In the genomic region with DNA sequence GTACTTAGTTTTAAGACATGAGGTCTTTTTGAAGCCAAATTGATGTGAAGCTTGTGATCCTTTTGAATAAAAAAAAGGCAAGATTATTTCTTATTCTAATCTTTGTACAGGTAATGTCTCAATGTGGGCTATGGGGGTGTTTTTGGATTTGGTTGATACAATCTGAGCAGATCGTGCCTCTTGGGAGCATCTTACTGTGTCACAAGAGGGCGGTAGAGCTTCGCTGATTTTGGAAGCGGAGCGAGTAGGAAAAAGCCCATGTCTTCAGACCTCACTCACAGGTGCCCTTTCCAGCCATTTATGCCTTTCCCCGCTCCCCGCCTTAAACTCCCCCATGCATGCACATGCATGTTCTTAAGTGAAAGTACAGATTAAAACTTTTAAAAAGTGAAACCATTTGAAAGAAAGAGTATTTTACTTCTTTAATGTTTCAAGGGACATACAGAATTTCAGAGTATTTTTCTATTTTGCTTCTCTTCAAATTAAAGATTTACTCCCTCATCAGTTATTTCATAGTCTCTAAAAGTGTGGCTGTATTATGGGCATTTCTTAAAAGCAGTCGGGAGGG, we compare ENCODE assay signal across 8 cellular contexts. TPM values are rescaled to one million over a fixed set of nuclear protein-coding genes. Genes with fewer than 3 reads are reported as not detected.
DNase-seq lines count a peak whose midpoint lies in the region; ATAC-seq and TF ChIP-seq lines count a peak whose summit lies in the region.

No MANE protein-coding gene starts in this region.

- TF ChIP-seq CTCF in GM10266 (IDR thresholded peaks at IDR 0.05; ENCODE audit: control insufficient read depth, insufficient read depth, low read depth, missing control alignments) (peak; percentile 79), endothelial cell (IDR thresholded peaks at IDR 0.05; ENCODE audit: unreplicated experiment) (peak; percentile 55), mesothelial cell of epicardium (IDR thresholded peaks at IDR 0.05; ENCODE audit: unreplicated experiment) (peak; percentile 59)

- H3K27me3 Mint-ChIP-seq in endothelial cell (ENCODE audit: unreplicated experiment) (peaks cover 4% of the 10 kb centered on the region), mesothelial cell of epicardium (ENCODE audit: low read depth) (peaks cover 17% of the 10 kb centered on the region)
- peaks cover 28 to 43% of the 10 kb centered on the region in 2 donors for H3K27me3 Mint-ChIP-seq in stimulated activated naive B cell treated with anti-CD40 and anti-IgM and Interleukin-4, amounts not matched to agents 10 μg/mL and 1 μg/mL and 100 μg/mL, for 72 hours

- no peaks in the 10 kb centered on the region for H3K9me3 Mint-ChIP-seq in endothelial cell (ENCODE audit: unreplicated experiment)
- H3K9me3 Mint-ChIP-seq in mesothelial cell of epicardium, result no peaks in the 10 kb centered on the region
- H3K9me3 Mint-ChIP-seq in stimulated activated naive B cell treated with anti-CD40 and anti-IgM and Interleukin-4, amounts not matched to agents 10 μg/mL and 1 μg/mL and 100 μg/mL, for 72 hours, result no peaks in the 10 kb centered on the region

- no peak overlapping the region for H3K27ac Mint-ChIP-seq in endothelial cell (ENCODE audit: unreplicated experiment)
- no peak overlapping the region for H3K27ac Mint-ChIP-seq in mesothelial cell of epicardium
- H3K27ac Mint-ChIP-seq in stimulated activated naive B cell treated with anti-CD40 and anti-IgM and Interleukin-4, amounts not matched to agents 10 μg/mL and 1 μg/mL and 100 μg/mL, for 72 hours, result no peak overlapping the region

- peak; percentile 87 for ATAC-seq in HG03354 (IDR thresholded peaks at IDR 0.05; ENCODE audit: poor library complexity, severe bottlenecking, unreplicated experiment)
- ATAC-seq in stimulated activated naive B cell treated with anti-CD40 and anti-IgM and Interleukin-4, amounts not matched to agents 10 μg/mL and 1 μg/mL and 100 μg/mL, for 72 hours (replicated peaks), result peak; percentile 74 to 82
- no peak for ATAC-seq in HG03025 (IDR thresholded peaks at IDR 0.05; ENCODE audit: low FRiP score, unreplicated experiment)

- DNase-seq in GM10266 (ENCODE audit: extremely low spot score) (peak; percentile 68), NCI-H524 (lab: John Stamatoyannopoulos, UW) (peak; percentile 55 to 75), endothelial cell (ENCODE audit: low spot score) (peak; percentile 71), mesothelial cell of epicardium (ENCODE audit: low spot score in 2 of 2, unreplicated experiment in 2 of 2) (peak in 1 of 2 experiments; percentile 72)
- DNase-seq in activated CD4-positive, alpha-beta T cell treated with anti-CD3 and anti-CD28 coated beads, Interleukin-2, amount 50 U/mL, for 4 hours, result peak; percentile 24 to 35
- DNase-seq in stimulated activated naive B cell treated with anti-CD40 and anti-IgM and Interleukin-4, amounts not matched to agents 10 μg/mL and 1 μg/mL and 100 μg/mL, for 72 hours, result peak; percentile 31

- H3K36me3 Mint-ChIP-seq in endothelial cell (ENCODE audit: low read depth, unreplicated experiment) (no peaks in the 10 kb centered on the region), mesothelial cell of epicardium (no peaks in the 10 kb centered on the region)
- H3K36me3 Mint-ChIP-seq in stimulated activated naive B cell treated with anti-CD40 and anti-IgM and Interleukin-4, amounts not matched to agents 10 μg/mL and 1 μg/mL and 100 μg/mL, for 72 hours, result no peaks in the 10 kb centered on the region

- no peak overlapping the region for H3K4me3 Mint-ChIP-seq in endothelial cell (ENCODE audit: unreplicated experiment)
- no peak overlapping the region for H3K4me3 Mint-ChIP-seq in mesothelial cell of epicardium
- no peak overlapping the region for H3K4me3 Mint-ChIP-seq in stimulated activated naive B cell treated with anti-CD40 and anti-IgM and Interleukin-4, amounts not matched to agents 10 μg/mL and 1 μg/mL and 100 μg/mL, for 72 hours

- no peaks in the 10 kb centered on the region for H3K4me1 Mint-ChIP-seq in endothelial cell (ENCODE audit: unreplicated experiment)
- peaks cover 23% of the 10 kb centered on the region for H3K4me1 Mint-ChIP-seq in mesothelial cell of epicardium
- H3K4me1 Mint-ChIP-seq in stimulated activated naive B cell treated with anti-CD40 and anti-IgM and Interleukin-4, amounts not matched to agents 10 μg/mL and 1 μg/mL and 100 μg/mL, for 72 hours, result peaks cover 0 to 2% of the 10 kb centered on the region in 2 donors

RNA-seq across cellular contexts. Expression of gene DDX25, which starts 18.8 kb away (rescaled TPM):
- total RNA-seq in endothelial cell (ENCODE audit: unreplicated experiment) (7.5 TPM), mesothelial cell of epicardium (0.98 to 1.7 TPM (median 1.1 TPM) in 3 replicates)

RNA-seq across cellular contexts. Expression of gene PUS3, which starts 20.1 kb away (rescaled TPM):
- total RNA-seq in endothelial cell (ENCODE audit: unreplicated experiment) (13.1 TPM), mesothelial cell of epicardium (9.1 to 9.9 TPM (median 9.7 TPM) in 3 replicates)

RNA-seq across cellular contexts. Expression of gene VSIG10L2, which starts 22.7 kb away (rescaled TPM):
- not detected for total RNA-seq in endothelial cell (ENCODE audit: unreplicated experiment)
- total RNA-seq in mesothelial cell of epicardium, result not detected in 3 replicates

RNA-seq across cellular contexts. Expression of gene HYLS1, which starts 35.6 kb away (rescaled TPM):
- 5.5 TPM for total RNA-seq in endothelial cell (ENCODE audit: unreplicated experiment)
- total RNA-seq in mesothelial cell of epicardium, result 5.2 to 5.8 TPM (median 5.4 TPM) in 3 replicates
